8 cellular contexts compared by ENCODE assay signal in genomic region chr1:243114059-243114713, GRCh38.
DNase-seq lines count a peak whose midpoint lies in the region; ATAC-seq and TF ChIP-seq lines count a peak whose summit lies in the region.
"Not testable (repeated sequence)": the region's sequence is repeated elsewhere in the genome, so short reads cannot be mapped to it uniquely, and the experiment has no call there.

No MANE protein-coding gene starts in this region.

- not testable (repeated sequence) for H3K27me3 ChIP-seq in MM.1S (replicated peaks; ENCODE audit: insufficient read depth, low read length); OCI-LY1 (ENCODE audit: insufficient read depth, low read length)

- H3K27ac ChIP-seq in MM.1S (ENCODE audit: low read length); OCI-LY1 (ENCODE audit: low read depth, low read length, poor library complexity, severe bottlenecking): not testable (repeated sequence)

- not testable (repeated sequence) for H3K4me1 ChIP-seq in MM.1S (ENCODE audit: low read length)
- H3K4me1 ChIP-seq in OCI-LY1 (ENCODE audit: insufficient read depth, low read length, severe bottlenecking): peaks cover 10% of the 10 kb centered on the region

- H3K4me3 ChIP-seq in AG04449 (ENCODE audit: low read depth, low read length); MM.1S (ENCODE audit: low read length); astrocyte of the spinal cord (ENCODE audit: low read depth, low read length): not testable (repeated sequence)
- H3K4me3 ChIP-seq in OCI-LY1 (ENCODE audit: low read depth, low read length, poor library complexity, severe bottlenecking): peak overlapping the region; percentile 19

- H3F3A ChIP-seq in MM.1S (ENCODE audit: insufficient read depth, low read length); OCI-LY1 (ENCODE audit: insufficient read depth, low read length): not testable (repeated sequence)

- not testable (repeated sequence) for H4K20me1 ChIP-seq in MM.1S (ENCODE audit: insufficient read depth, low read length); OCI-LY1 (ENCODE audit: insufficient read depth, low read length)

- in situ Hi-C loops in astrocyte of the spinal cord (cut with HindIII; ENCODE audit: low sequenced_read_pairs): not testable (repeated sequence)

- DNase-seq in AG04449 (ENCODE audit: low read depth, low spot score) (peak; percentile 9), MM.1S (peak; percentile 32), astrocyte of the spinal cord (ENCODE audit: low read depth, low spot score) (peak; percentile 83), iPS-NIHi7 (ENCODE audit: extremely low spot score) (peak; percentile 18)

- H3K9me2 ChIP-seq in MM.1S (replicated peaks; ENCODE audit: insufficient read depth, low read length); OCI-LY1 (ENCODE audit: low read depth, low read length): not testable (repeated sequence)

- not testable (repeated sequence) for H3K4me2 ChIP-seq in MM.1S (ENCODE audit: low read depth, low read length)
- peak overlapping the region; percentile 36; the same call in 1 of the 2 replicates for H3K4me2 ChIP-seq in OCI-LY1 (ENCODE audit: low read length)

- ATAC-seq in GM18498 (IDR thresholded peaks at IDR 0.05; ENCODE audit: unreplicated experiment) (peak; percentile 96), GM21423 (IDR thresholded peaks at IDR 0.05; ENCODE audit: unreplicated experiment) (peak; percentile 98), HG03039 (IDR thresholded peaks at IDR 0.05; ENCODE audit: unreplicated experiment) (peak; percentile 84)

- not testable (repeated sequence) for H3K9ac ChIP-seq in MM.1S (ENCODE audit: low read length); OCI-LY1 (ENCODE audit: low read length)

- H3K36me3 ChIP-seq in MM.1S (replicated peaks; ENCODE audit: insufficient read depth, low read length); OCI-LY1 (ENCODE audit: insufficient read depth, low read length): not testable (repeated sequence)

- H3K79me2 ChIP-seq in MM.1S (ENCODE audit: low read length); OCI-LY1 (ENCODE audit: insufficient read depth, low read length): not testable (repeated sequence)

- H3K9me3 ChIP-seq in MM.1S (replicated peaks; ENCODE audit: insufficient read depth, low read length); OCI-LY1 (ENCODE audit: low read length): not testable (repeated sequence)

- not testable (repeated sequence) for TF ChIP-seq CTCF in AG04449 (IDR thresholded peaks at IDR 0.05; ENCODE audit: insufficient read depth, low read length, missing control alignments); MM.1S (IDR thresholded peaks at IDR 0.05; ENCODE audit: low read length); OCI-LY1 (IDR thresholded peaks at IDR 0.05; ENCODE audit: low read length); astrocyte of the spinal cord (IDR thresholded peaks at IDR 0.05; ENCODE audit: low read depth, low read length)

- CTCF ChIA-PET in AG04449 (lab: Yijun Ruan, JAX): not testable (repeated sequence)

- not testable (repeated sequence) for H2AFZ ChIP-seq in MM.1S (ENCODE audit: low read length); OCI-LY1 (ENCODE audit: low read length)

- POLR2A ChIA-PET in AG04449 (lab: Yijun Ruan, JAX): not testable (repeated sequence)

Comparison
In these comparisons a context has a peak if more than half of its experiments do, and no peak if none do; other contexts are left out.
1. DNase-seq: peak in every context shown above with its lines; median percentile 83 in astrocyte of the spinal cord; 32 in MM.1S; 18 in iPS-NIHi7; 9 in AG04449.